ENCODE assay signal across 2 cellular contexts in genomic region chr3:133665188-133665587, GRCh38. TPM values are rescaled to one million over a fixed set of nuclear protein-coding genes. Genes with fewer than 3 reads are reported as not detected.
DNase-seq lines count a peak whose midpoint lies in the region; ATAC-seq, FAIRE-seq and TF ChIP-seq lines count a peak whose summit lies in the region.
"Not testable (repeated sequence)": the region's sequence is repeated elsewhere in the genome, so short reads cannot be mapped to it uniquely, and the experiment has no call there.

No MANE protein-coding gene starts in this region.

- TF ChIP-seq CTCF in HepG2 (CRISPR knock-in tag; IDR thresholded peaks at IDR 0.05) = not testable (repeated sequence)

- ATAC-seq in HepG2 = not testable (repeated sequence)

- 86% methylated on average over 3 of the region's 3 CpGs for whole genome bisulfite sequencing in HepG2 (ENCODE audit: low lambda C conversion rate)
- 95% methylated on average over 3 of the region's 3 CpGs for WGBS in thymus

- TF ChIP-seq POLR2A in HepG2 (IDR thresholded peaks at IDR 0.05; ENCODE audit: insufficient read depth in 1 of 2, low read depth in 2 of 2, low read length in 2 of 2) = not testable (repeated sequence)

- H3K4me1 ChIP-seq in HepG2 (ENCODE audit: insufficient read depth, low read length) = peaks cover 82% of the 10 kb centered on the region
- peaks cover 14% of the 10 kb centered on the region for H3K4me1 ChIP-seq in thymus (ENCODE audit: control insufficient read depth, insufficient read depth, low read length)

- not testable (repeated sequence) for H3K9me3 ChIP-seq in HepG2 (ENCODE audit: low read length); thymus (ENCODE audit: control insufficient read depth)

- not testable (repeated sequence) for H3K4me2 ChIP-seq in HepG2 (ENCODE audit: low read depth, low read length)

- not testable (repeated sequence) for H2AFZ ChIP-seq in HepG2 (ENCODE audit: low read length)

- POLR2A ChIA-PET in HepG2 (lab: Yijun Ruan, JAX) = interaction anchor here (0.7 to 1.3 kb wide), 2 partner anchors 78 to 81 kb away, joined by 3 to 6 read pairs; partner anchors contain the start of gene TF

- not testable (repeated sequence) for H3K27ac ChIP-seq in HepG2 (ENCODE audit: extremely low read length, insufficient read depth, low read length)
- H3K27ac ChIP-seq in thymus (ENCODE audit: low read depth) = peak overlapping the region; percentile 31

- in situ Hi-C loops in HepG2 (cut with HindIII; ENCODE audit: extremely low pct_ligation_motif_present, low pct_unique_long_range_greater_than_20kb) = not testable (repeated sequence)

- not testable (repeated sequence) for TF ChIP-seq RAD21 in HepG2 (CRISPR knock-in tag; IDR thresholded peaks at IDR 0.05)

- not testable (repeated sequence) for H4K20me1 ChIP-seq in HepG2 (ENCODE audit: insufficient read depth, low read length)

- not testable (repeated sequence) for FAIRE-seq in HepG2 (lab: Jason Lieb, UNC)

- not testable (repeated sequence) for H3K36me3 ChIP-seq in HepG2 (replicated peaks in 1 of 2; ENCODE audit: control insufficient read depth in 1 of 2, insufficient read depth in 2 of 2, low read length in 2 of 2); thymus (ENCODE audit: control insufficient read depth, insufficient read depth)

- not testable (repeated sequence) for H3K9ac ChIP-seq in HepG2 (ENCODE audit: insufficient read depth, low read depth, low read length)

- not testable (repeated sequence) for DNase-seq in HepG2 (ENCODE audit: low spot score)

- not testable (repeated sequence) for H3K27me3 ChIP-seq in HepG2 (ENCODE audit: control insufficient read depth in 1 of 2, insufficient read depth in 2 of 2, low read length in 2 of 2); thymus (ENCODE audit: control insufficient read depth, insufficient read depth)

- not testable (repeated sequence) for H3K4me3 ChIP-seq in HepG2 (replicated peaks in 1 of 3; ENCODE audit: insufficient read depth in 1 of 3, low read depth in 2 of 3, low read length in 3 of 3); thymus (ENCODE audit: low read length)

- intact Hi-C loops in HepG2 (cut with micrococcal nuclease; ENCODE audit: unreplicated experiment) = not testable (repeated sequence)

- BruUV-seq in HepG2 (replicated peaks; lab: Mats Ljungman, UMichigan) = not testable (repeated sequence)

- not testable (repeated sequence) for TF ChIP-seq EP300 in HepG2 (IDR thresholded peaks at IDR 0.05; ENCODE audit: low read depth in 2 of 2, low read length in 2 of 2); HepG2 (CRISPR knock-in tag; IDR thresholded peaks at IDR 0.05; ENCODE audit: borderline replicate concordance)

- peaks cover 32% of the 10 kb centered on the region for H3K79me2 ChIP-seq in HepG2 (ENCODE audit: insufficient read depth, low read length)

- CTCF ChIA-PET in HepG2 (lab: Yijun Ruan, JAX; ENCODE audit: low intra/inter-chr PET ratio, low total read pairs) = not testable (repeated sequence)

TF ChIP-seq in HepG2, 621 proteins besides CTCF, POLR2A, EP300 and RAD21:
- TF ChIP-seq FOSL2 (CRISPR knock-in tag; IDR thresholded peaks at IDR 0.05) (peak; percentile 81), TEAD3 (CRISPR knock-in tag; optimal IDR thresholded peaks at IDR 0.05; ENCODE audit: borderline replicate concordance) (peak; percentile 64), FOSL1 (CRISPR knock-in tag; IDR thresholded peaks at IDR 0.05; ENCODE audit: borderline replicate concordance) (0 out of 2 replicates have a peak, but pooled peaks have one; percentile 15), NR2F6 (CRISPR knock-in tag; IDR thresholded peaks at IDR 0.05) (0 out of 2 replicates have a peak, but pooled peaks have one; percentile 34), RARA (CRISPR knock-in tag; IDR thresholded peaks at IDR 0.05) (0 out of 2 replicates have a peak, but pooled peaks have one; percentile 16), ZNF770 (CRISPR knock-in tag; IDR thresholded peaks at IDR 0.05) (peak; percentile 90)
- TF ChIP-seq NR2F6 (IDR thresholded peaks at IDR 0.05) = not testable (repeated sequence)

RNA-seq across cellular contexts. Expression of gene TOPBP1, which starts 3.4 kb away (rescaled TPM):
- 42.9 and 59.3 TPM in 2 replicates for total RNA-seq in HepG2 (2016; rRNA removed; fragmentation: Illumina TruSeq; extraction: Trizol)
- total RNA-seq in HepG2 (2016; cell fraction: cytosol; rRNA removed; fragmentation: Illumina TruSeq; extraction: Trizol; ENCODE audit: low read depth) = 12.5 and 13.2 TPM in 2 replicates
- 41.9 and 62.6 TPM in 2 replicates for total RNA-seq in HepG2 (2016; cell fraction: insoluble cytoplasmic fraction; rRNA removed; fragmentation: Illumina TruSeq; extraction: Trizol)
- 30.0 and 35.4 TPM in 2 replicates for total RNA-seq in HepG2 (2016; cell fraction: membrane; rRNA removed; fragmentation: Illumina TruSeq; extraction: Trizol)
- 56.6 and 67.4 TPM in 2 replicates for total RNA-seq in HepG2 (2016; cell fraction: nucleus; rRNA removed; fragmentation: Illumina TruSeq; extraction: Trizol)
- polyA plus RNA-seq in HepG2 (2011; rRNA removed) = 15.5 and 24.3 TPM in 2 replicates
- polyA plus RNA-seq in HepG2 (2011; cell fraction: cytosol; rRNA removed) = 8.5 and 8.6 TPM in 2 replicates
- 41.0 and 46.8 TPM in 2 replicates for polyA plus RNA-seq in HepG2 (2011; cell fraction: nucleus; rRNA removed)
- 12.5 and 16.7 TPM in 2 replicates for polyA plus RNA-seq in HepG2 (2012)
- 3.0 and 3.5 TPM in 2 replicates for polyA plus RNA-seq in HepG2 (2016; cell fraction: cytosol; fragmentation: Illumina TruSeq; extraction: Trizol; ENCODE audit: low read depth)
- polyA plus RNA-seq in HepG2 (2016; cell fraction: insoluble cytoplasmic fraction; fragmentation: Illumina TruSeq; extraction: Trizol; ENCODE audit: low read depth) = 36.7 and 42.1 TPM in 2 replicates
- 12.7 and 14.9 TPM in 2 replicates for polyA plus RNA-seq in HepG2 (2016; cell fraction: membrane; fragmentation: Illumina TruSeq; extraction: Trizol; ENCODE audit: low read depth)
- polyA plus RNA-seq in HepG2 (2016; cell fraction: nucleus; fragmentation: Illumina TruSeq; extraction: Trizol; ENCODE audit: insufficient read depth, low read depth) = 65.4 and 74.6 TPM in 2 replicates
- polyA minus RNA-seq in HepG2 (2011; rRNA and poly(A)+ RNA removed; ENCODE audit: low replicate concordance) = 16.5 and 72.6 TPM in 2 replicates
- 8.1 and 9.6 TPM in 2 replicates for polyA minus RNA-seq in HepG2 (2011; cell fraction: cytosol; rRNA and poly(A)+ RNA removed)
- 58.9 and 72.9 TPM in 2 replicates for polyA minus RNA-seq in HepG2 (2011; cell fraction: nucleus; rRNA and poly(A)+ RNA removed)
- 18.0 TPM for polyA plus RNA-seq in thymus
